ENCODE assay signal across 16 cellular contexts in the genomic region with DNA sequence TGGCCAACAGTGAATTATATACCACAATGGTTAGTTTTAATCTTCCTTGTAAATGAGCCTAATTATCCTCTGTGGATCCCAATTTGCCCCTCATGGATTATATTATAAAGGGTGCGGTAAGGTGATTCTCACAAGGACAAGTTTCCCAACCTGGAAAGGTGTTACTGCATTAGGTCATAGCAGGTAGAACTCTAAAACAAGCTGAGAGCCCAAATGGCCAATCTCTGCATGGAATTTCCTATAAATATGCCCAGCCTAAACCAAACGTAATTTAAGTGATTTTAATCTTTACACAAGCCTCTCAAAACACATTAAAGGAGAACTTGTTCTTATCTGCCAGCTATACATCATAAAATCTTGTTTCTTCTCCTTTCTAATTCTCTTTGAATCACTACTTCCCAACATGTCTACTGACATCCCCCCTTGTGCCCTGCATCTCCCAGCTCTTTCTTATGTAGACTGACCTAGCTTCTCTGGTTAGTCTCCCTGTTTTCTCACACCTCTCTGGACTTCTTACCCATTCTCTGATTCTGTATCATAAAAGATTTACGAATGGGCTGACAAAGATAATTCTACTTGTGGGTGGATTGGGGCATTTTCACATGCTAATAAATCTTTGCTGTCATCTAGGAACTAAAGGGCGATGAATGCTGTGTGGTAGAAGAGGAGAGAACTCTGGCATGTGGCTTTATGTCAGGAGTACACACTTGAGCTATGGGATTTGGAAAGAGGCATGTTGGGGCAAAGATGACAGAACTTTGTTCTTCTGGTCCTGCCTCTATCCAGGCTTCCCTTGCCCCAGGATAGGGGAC.
"Had no signal": no experiment of that assay in that cellular context is flagged by ENCODE, and none has a peak within 500 bp of the region (broad histone marks: within the 10 kb centered on the region; RNA-seq: fewer than 3 reads in every experiment).

No MANE protein-coding gene starts in this region.

- ATAC-seq: effector memory CD8-positive, alpha-beta T cell; left ventricle myocardium superior; natural killer cell treated with Interleukin-12 subunit alpha and Interleukin-12 subunit beta and Interleukin-15 and Interleukin-18, amount 100 ng/mL, for 72 hours; pancreas; sciatic nerve; stimulated activated naive B cell treated with anti-CD40 and anti-IgM and Interleukin-4, amounts not matched to agents 10 μg/mL and 1 μg/mL and 100 μg/mL, for 72 hours had no signal

- H3K27me3 Mint-ChIP-seq: activated naive CD4-positive, alpha-beta T cell treated with anti-CD3 and anti-CD28 coated beads, Interleukin-2, amount 50 U/mL, for 24 hours; effector memory CD8-positive, alpha-beta T cell; memory B cell; stimulated activated naive B cell treated with anti-CD40 and anti-IgM and Interleukin-4, amounts not matched to agents 10 μg/mL and 1 μg/mL and 100 μg/mL, for 72 hours had no signal

- H3K9me3 Mint-ChIP-seq: activated naive CD4-positive, alpha-beta T cell treated with anti-CD3 and anti-CD28 coated beads, Interleukin-2, amount 50 U/mL, for 24 hours; effector memory CD8-positive, alpha-beta T cell; natural killer cell treated with Interleukin-12 subunit alpha and Interleukin-12 subunit beta and Interleukin-15 and Interleukin-18, amount 100 ng/mL, for 72 hours had no signal

- H3K27me3 ChIP-seq: adrenal gland, neutrophil, pancreas had no signal

- DNase-seq: activated CD4-positive, alpha-beta T cell treated with anti-CD3 and anti-CD28 coated beads for 1 hour; activated CD4-positive, alpha-beta T cell treated with anti-CD3 and anti-CD28 coated beads, Interleukin-2, amount 50 U/mL, for 48 hours; activated gamma-delta T cell; adrenal gland; effector memory CD8-positive, alpha-beta T cell; left ventricle myocardium superior; pancreas; stimulated activated naive B cell treated with anti-CD40 and anti-IgM and Interleukin-4, amounts not matched to agents 10 μg/mL and 1 μg/mL and 100 μg/mL, for 72 hours; T1000 had no signal

- FAIRE-seq: frontal cortex, pancreas had no signal

- H3K4me1 Mint-ChIP-seq: activated naive CD4-positive, alpha-beta T cell treated with anti-CD3 and anti-CD28 coated beads, Interleukin-2, amount 50 U/mL, for 24 hours had no signal

- H3K36me3 ChIP-seq: adrenal gland, neutrophil, pancreas, thoracic aorta had no signal

- H3K4me3 ChIP-seq: adrenal gland, pancreas, thoracic aorta had no signal

- H3K27ac ChIP-seq: adrenal gland, neutrophil, pancreas, thoracic aorta had no signal

- H3K4me3 Mint-ChIP-seq: activated naive CD4-positive, alpha-beta T cell treated with anti-CD3 and anti-CD28 coated beads, Interleukin-2, amount 50 U/mL, for 24 hours; effector memory CD8-positive, alpha-beta T cell; memory B cell; natural killer cell treated with Interleukin-12 subunit alpha and Interleukin-12 subunit beta and Interleukin-15 and Interleukin-18, amount 100 ng/mL, for 72 hours; stimulated activated naive B cell treated with anti-CD40 and anti-IgM and Interleukin-4, amounts not matched to agents 10 μg/mL and 1 μg/mL and 100 μg/mL, for 72 hours had no signal

- H3K9me3 ChIP-seq: neutrophil, pancreas, thoracic aorta had no signal

- H3K27ac Mint-ChIP-seq: activated naive CD4-positive, alpha-beta T cell treated with anti-CD3 and anti-CD28 coated beads, Interleukin-2, amount 50 U/mL, for 24 hours; effector memory CD8-positive, alpha-beta T cell; memory B cell; natural killer cell treated with Interleukin-12 subunit alpha and Interleukin-12 subunit beta and Interleukin-15 and Interleukin-18, amount 100 ng/mL, for 72 hours; stimulated activated naive B cell treated with anti-CD40 and anti-IgM and Interleukin-4, amounts not matched to agents 10 μg/mL and 1 μg/mL and 100 μg/mL, for 72 hours had no signal
